Comparison of ENCODE assay signal across 1 cellular context in genomic region chr5:82538339-82539034, GRCh38.
TF ChIP-seq lines count a peak whose summit lies in the region.

No MANE protein-coding gene starts in this region.

TF ChIP-seq in SK-N-SH, 30 proteins besides CTCF, POLR2A, EP300 and RAD21 (continued from another document):
- TF ChIP-seq ZBTB33 (IDR thresholded peaks at IDR 0.05; ENCODE audit: borderline replicate concordance, low read depth) (peak; percentile 76; the same call in 1 of the 2 replicates), CHD2 (IDR thresholded peaks at IDR 0.05; ENCODE audit: low read length, partially characterized antibody) (peak; percentile 95), RFX5 (IDR thresholded peaks at IDR 0.05; ENCODE audit: low read length) (no peak), NRF1 (IDR thresholded peaks at IDR 0.05; ENCODE audit: low read depth, low read length) (no peak), GABPA (IDR thresholded peaks at IDR 0.05; ENCODE audit: low read depth) (no peak), EZH2phosphoT487 (IDR thresholded peaks at IDR 0.05; ENCODE audit: borderline replicate concordance, low read depth) (no peak), MXI1 (IDR thresholded peaks at IDR 0.05; ENCODE audit: low read depth, low read length) (no peak), TAF1 (IDR thresholded peaks at IDR 0.05; ENCODE audit: borderline replicate concordance, low read depth, low read length) (no peak), GATA2 (CRISPR knock-in tag; IDR thresholded peaks at IDR 0.05) (peak; percentile 98), FOSL2 (IDR thresholded peaks at IDR 0.05; ENCODE audit: borderline replicate concordance, low read depth) (no peak), MEF2A (IDR thresholded peaks at IDR 0.05; ENCODE audit: borderline replicate concordance, low read depth) (no peak), RCOR1 (IDR thresholded peaks at IDR 0.05; ENCODE audit: low read length) (peak; percentile 95), FOXM1 (IDR thresholded peaks at IDR 0.05; ENCODE audit: low read depth) (peak; percentile 67; the same call in 1 of the 2 replicates), NFIC (IDR thresholded peaks at IDR 0.05; ENCODE audit: borderline replicate concordance) (peak; percentile 80), POLR2AphosphoS5 (IDR thresholded peaks at IDR 0.05; ENCODE audit: low read depth, low read length) (peak; percentile 93), TEAD4 (IDR thresholded peaks at IDR 0.05; ENCODE audit: borderline replicate concordance, insufficient read depth) (peak; percentile 57; the same call in 1 of the 2 replicates), SIN3A (IDR thresholded peaks at IDR 0.05; ENCODE audit: borderline replicate concordance, low read depth, low read length) (peak; percentile 53; the same call in 1 of the 2 replicates), USF2 (IDR thresholded peaks at IDR 0.05; ENCODE audit: borderline replicate concordance, low read depth, low read length) (no peak), PBX3 (IDR thresholded peaks at IDR 0.05) (peak; percentile 75), FOXJ3 (CRISPR knock-in tag; IDR thresholded peaks at IDR 0.05) (peak; percentile 93), MAX (IDR thresholded peaks at IDR 0.05; ENCODE audit: low read depth) (peak; percentile 58; the same call in 1 of the 2 replicates), USF1 (IDR thresholded peaks at IDR 0.05; ENCODE audit: borderline replicate concordance, low read depth) (no peak), REST (IDR thresholded peaks at IDR 0.05; ENCODE audit: low read depth, low read length) (no peak), TCF12 (IDR thresholded peaks at IDR 0.05) (peak; percentile 98), ELF1 (IDR thresholded peaks at IDR 0.05) (no peak; the same call in 1 of the 2 replicates)
